ENCODE assay signal across 1 cellular context in genomic region chr12:1661553-1662335, GRCh38.
A peak's percentile ranks its signal among the peaks of the same experiment; 100 is the strongest.
TF ChIP-seq lines count a peak whose summit lies in the region.

No MANE protein-coding gene starts in this region.

TF ChIP-seq in A549, 52 proteins besides CTCF, POLR2A, EP300 and RAD21 (continued from another document):
- no peak for TF ChIP-seq HOXB5 (CRISPR knock-in tag; IDR thresholded peaks at IDR 0.05)
- TF ChIP-seq REST (IDR thresholded peaks at IDR 0.05) = 0 out of 2 replicates have a peak, but pooled peaks have one; percentile 19
- TF ChIP-seq NPAS2 (CRISPR knock-in tag; IDR thresholded peaks at IDR 0.05; ENCODE audit: borderline replicate concordance) = peak; percentile 74
- peak; percentile 59 for TF ChIP-seq E2F6 (IDR thresholded peaks at IDR 0.05; ENCODE audit: borderline replicate concordance, low read depth)
- no peak for TF ChIP-seq CEBPB (IDR thresholded peaks at IDR 0.05)
TF ChIP-seq in A549: peak in this region for 9.
